ENCODE assay signal across 1 cellular context in the genomic region with DNA sequence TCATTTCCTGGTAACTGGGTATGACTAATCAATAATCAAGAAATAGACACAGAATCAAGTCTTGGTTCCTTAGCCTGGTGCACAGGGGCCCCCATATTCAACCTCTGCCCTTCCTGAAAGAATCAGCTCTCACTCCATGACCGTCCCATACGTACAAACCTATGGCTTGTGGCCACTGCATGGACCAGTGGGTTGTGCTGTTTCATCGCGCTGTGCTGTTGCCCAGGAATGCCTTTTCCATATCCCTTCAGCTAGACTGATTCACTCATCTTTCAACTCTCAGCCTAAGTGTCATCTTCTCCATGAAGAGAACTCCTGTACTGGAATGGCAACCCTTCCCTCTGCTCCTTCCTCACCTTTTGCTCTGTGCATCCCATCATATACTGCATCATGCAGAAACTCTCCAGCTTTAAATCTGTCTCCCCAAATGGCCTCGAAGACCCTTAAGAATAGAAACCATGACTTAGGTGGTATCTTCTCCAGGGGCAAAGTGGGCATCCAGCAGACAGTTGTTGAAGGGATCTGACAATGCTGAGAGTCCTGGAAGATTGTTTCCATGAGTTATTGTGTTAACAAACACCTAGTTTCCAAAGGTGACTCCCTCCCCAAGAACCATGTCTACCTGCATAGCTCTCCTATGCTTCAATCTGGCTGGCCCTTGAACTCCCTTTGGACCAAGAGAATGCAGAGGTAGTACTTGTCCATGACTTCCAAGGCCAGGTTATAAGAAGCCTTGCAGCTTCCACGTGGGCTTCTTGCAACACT.
TF ChIP-seq lines count a peak whose summit lies in the region.

No MANE protein-coding gene starts in this region.

TF ChIP-seq in H1, 55 proteins besides CTCF, POLR2A, EP300 and RAD21:
- TF ChIP-seq POU5F1 (IDR thresholded peaks at IDR 0.05; ENCODE audit: low read depth, low read length), result no peak
- TF ChIP-seq MAX (IDR thresholded peaks at IDR 0.05), result no peak
